In genomic region chr20:22339946-22340345, GRCh38 we compare ENCODE assay signal across 22 cellular contexts.
"Had no signal": no experiment of that assay in that cellular context is flagged by ENCODE, and none has a peak within 500 bp of the region (broad histone marks: within the 10 kb centered on the region; RNA-seq: fewer than 3 reads in every experiment).

No MANE protein-coding gene starts in this region.

- H3K4me1 ChIP-seq: left ventricle myocardium inferior had no signal

- H3K36me3 Mint-ChIP-seq: activated CD8-positive, alpha-beta memory T cell treated with anti-CD3 and anti-CD28 coated beads, Interleukin-2, amount 10 ng/mL, durations not matched to agents 7 days and 5 days; activated naive CD8-positive, alpha-beta T cell treated with anti-CD3 and anti-CD28 coated beads, Interleukin-2, amount 10 ng/mL, durations not matched to agents 7 days and 5 days had no signal

- H3K36me3 ChIP-seq: gastroesophageal sphincter, heart right ventricle, left ventricle myocardium inferior, tibial artery had no signal

- H3K4me3 Mint-ChIP-seq: activated B cell treated with CpG ODN at 0.5 μM for 24 hours; activated CD4-positive, alpha-beta memory T cell treated with anti-CD3 and anti-CD28 coated beads, Interleukin-2, amount 10 ng/mL, durations not matched to agents 7 days and 5 days; activated CD8-positive, alpha-beta memory T cell treated with anti-CD3 and anti-CD28 coated beads, Interleukin-2, amount 10 ng/mL, durations not matched to agents 7 days and 5 days; activated naive CD8-positive, alpha-beta T cell treated with anti-CD3 and anti-CD28 coated beads, Interleukin-2, amount 10 ng/mL, durations not matched to agents 7 days and 5 days; effector memory CD8-positive, alpha-beta T cell; nephron progenitor cell had no signal

- H3K9me3 ChIP-seq: gastroesophageal sphincter, heart right ventricle, left ventricle myocardium inferior, tibial artery had no signal

- H3K27ac Mint-ChIP-seq: activated B cell treated with CpG ODN at 0.5 μM for 24 hours; activated CD4-positive, alpha-beta memory T cell treated with anti-CD3 and anti-CD28 coated beads, Interleukin-2, amount 10 ng/mL, durations not matched to agents 7 days and 5 days; activated CD8-positive, alpha-beta memory T cell treated with anti-CD3 and anti-CD28 coated beads, Interleukin-2, amount 10 ng/mL, durations not matched to agents 7 days and 5 days; activated naive CD8-positive, alpha-beta T cell treated with anti-CD3 and anti-CD28 coated beads, Interleukin-2, amount 10 ng/mL, durations not matched to agents 7 days and 5 days; activated T-helper 2 cell treated with anti-CD3 and anti-CD28 coated beads, Interferon-gamma antibody, Interleukin-2, Interleukin-4, amounts not matched to agents 10 μg/mL and 5 μg/mL and 100 μg/mL, durations not matched to agents 14 hours and 24 hours and 36 hours; effector memory CD8-positive, alpha-beta T cell; nephron progenitor cell had no signal

- H3K27me3 Mint-ChIP-seq: activated CD8-positive, alpha-beta memory T cell treated with anti-CD3 and anti-CD28 coated beads, Interleukin-2, amount 10 ng/mL, durations not matched to agents 7 days and 5 days; effector memory CD8-positive, alpha-beta T cell had no signal

- H3K4me3 ChIP-seq: gastroesophageal sphincter, heart right ventricle, left ventricle myocardium inferior, tibial artery had no signal

- DNase-seq: activated B cell treated with CpG ODN at 0.5 μM for 24 hours; activated CD4-positive, alpha-beta memory T cell treated with anti-CD3 and anti-CD28 coated beads, Interleukin-2, amount 10 ng/mL, durations not matched to agents 7 days and 5 days; activated CD4-positive, alpha-beta T cell treated with anti-CD3 and anti-CD28 coated beads for 4 hours; activated CD8-positive, alpha-beta memory T cell treated with anti-CD3 and anti-CD28 coated beads, Interleukin-2, amount 10 ng/mL, durations not matched to agents 7 days and 5 days; activated naive CD4-positive, alpha-beta T cell treated with Interleukin-2 at 50 U/mL for 16 hours; activated naive CD8-positive, alpha-beta T cell treated with anti-CD3 and anti-CD28 coated beads, Interleukin-2, amount 10 ng/mL, durations not matched to agents 7 days and 5 days; amygdala; caudate nucleus; effector memory CD8-positive, alpha-beta T cell; heart right ventricle; kidney glomerular epithelial cell; left ventricle myocardium inferior; nephron progenitor cell; occipital lobe; stimulated activated CD4-positive, alpha-beta T cell treated with anti-CD3 and anti-CD28 coated beads, Interleukin-12 subunit alpha, Interleukin-12 subunit beta, amount 100 ng/mL, for 4 hours; stimulated activated CD4-positive, alpha-beta T cell treated with anti-CD3 and anti-CD28 coated beads, Interleukin-1b, Interleukin-23, amount 100 ng/mL, for 48 hours; stimulated activated naive CD4-positive, alpha-beta T cell treated with Interleukin-2 at 50 U/mL for 16 hours; tibial artery had no signal

- FAIRE-seq: TTC549, urothelium cell line had no signal

- H3K9me3 Mint-ChIP-seq: activated B cell treated with CpG ODN at 0.5 μM for 24 hours; activated CD4-positive, alpha-beta memory T cell treated with anti-CD3 and anti-CD28 coated beads, Interleukin-2, amount 10 ng/mL, durations not matched to agents 7 days and 5 days; activated naive CD8-positive, alpha-beta T cell treated with anti-CD3 and anti-CD28 coated beads, Interleukin-2, amount 10 ng/mL, durations not matched to agents 7 days and 5 days; activated T-helper 2 cell treated with anti-CD3 and anti-CD28 coated beads, Interferon-gamma antibody, Interleukin-2, Interleukin-4, amounts not matched to agents 10 μg/mL and 5 μg/mL and 100 μg/mL, durations not matched to agents 14 hours and 24 hours and 36 hours; nephron progenitor cell had no signal

- H3K4me1 Mint-ChIP-seq: activated B cell treated with CpG ODN at 0.5 μM for 24 hours; activated CD4-positive, alpha-beta memory T cell treated with anti-CD3 and anti-CD28 coated beads, Interleukin-2, amount 10 ng/mL, durations not matched to agents 7 days and 5 days; activated CD8-positive, alpha-beta memory T cell treated with anti-CD3 and anti-CD28 coated beads, Interleukin-2, amount 10 ng/mL, durations not matched to agents 7 days and 5 days; activated naive CD8-positive, alpha-beta T cell treated with anti-CD3 and anti-CD28 coated beads, Interleukin-2, amount 10 ng/mL, durations not matched to agents 7 days and 5 days had no signal

- H3K27ac ChIP-seq: gastroesophageal sphincter, heart right ventricle, left ventricle myocardium inferior, tibial artery had no signal

- ATAC-seq: activated CD8-positive, alpha-beta memory T cell treated with anti-CD3 and anti-CD28 coated beads, Interleukin-2, amount 10 ng/mL, durations not matched to agents 7 days and 5 days; effector memory CD8-positive, alpha-beta T cell; gastroesophageal sphincter; heart right ventricle had no signal
